ENCODE assay signal across 18 cellular contexts in genomic region chr3:89698208-89698830, GRCh38.
"Had no signal": no experiment of that assay in that cellular context is flagged by ENCODE, and none has a peak within 500 bp of the region (broad histone marks: within the 10 kb centered on the region; RNA-seq: fewer than 3 reads in every experiment).

No MANE protein-coding gene starts in this region.

- H3K27me3 ChIP-seq: sigmoid colon, spleen, thyroid gland had no signal

- H3K9me3 ChIP-seq: sigmoid colon, thyroid gland had no signal

- H3K27ac ChIP-seq: coronary artery, sigmoid colon, spleen, thyroid gland had no signal

- H3K4me1 ChIP-seq: sigmoid colon, spleen, thyroid gland had no signal

- H3K36me3 ChIP-seq: sigmoid colon, spleen, thyroid gland had no signal

- ATAC-seq: activated CD8-positive, alpha-beta memory T cell treated with anti-CD3 and anti-CD28 coated beads, Interleukin-2, amount 10 ng/mL, durations not matched to agents 7 days and 5 days; activated T-helper 17 cell treated with anti-CD3 and anti-CD28 coated beads, Interleukin-2, amount 50 U/mL, for 72 hours; left cardiac atrium; natural killer cell treated with Interleukin-12 subunit alpha and Interleukin-12 subunit beta and Interleukin-15 and Interleukin-18, amount 100 ng/mL, for 72 hours; stimulated activated memory B cell treated with anti-CD40 and anti-IgM and Interleukin-4, amounts not matched to agents 10 μg/mL and 1 μg/mL and 100 μg/mL, for 72 hours; T-cell had no signal

- H3K4me3 ChIP-seq: coronary artery, sigmoid colon, spleen, thyroid gland had no signal

- DNase-seq: activated B cell treated with CpG ODN at 0.5 μM for 24 hours; activated CD4-positive, alpha-beta memory T cell treated with anti-CD3 and anti-CD28 coated beads for 36 hours; activated CD4-positive, alpha-beta T cell treated with anti-CD3 and anti-CD28 coated beads for 4 hours; activated CD8-positive, alpha-beta memory T cell treated with anti-CD3 and anti-CD28 coated beads, Interleukin-2, amount 10 ng/mL, durations not matched to agents 7 days and 5 days; activated naive CD4-positive, alpha-beta T cell; activated naive CD8-positive, alpha-beta T cell treated with anti-CD3 and anti-CD28 coated beads, Interleukin-2, amount 10 ng/mL, durations not matched to agents 7 days and 5 days; central memory CD4-positive, alpha-beta T cell; left cardiac atrium; nucleus accumbens; sigmoid colon; stimulated activated CD4-positive, alpha-beta T cell treated with anti-CD3 and anti-CD28 coated beads, Interleukin-4, amount 100 ng/mL, for 4 hours; T-cell had no signal
